Comparison of ENCODE assay signal across 19 cellular contexts in genomic region chr5:125756456-125756855, GRCh38.
DNase-seq lines count a peak whose midpoint lies in the region; ATAC-seq, FAIRE-seq and TF ChIP-seq lines count a peak whose summit lies in the region.
"Had no signal": no experiment of that assay in that cellular context is flagged by ENCODE, and none has a peak within 500 bp of the region (broad histone marks: within the 10 kb centered on the region; RNA-seq: fewer than 3 reads in every experiment).

No MANE protein-coding gene starts in this region.

- H3K9me3 ChIP-seq in trophoblast cell (ENCODE audit: insufficient read depth, low read depth, low read length): peaks cover under 1% of the 10 kb centered on the region

- FAIRE-seq in GM12891 (lab: Jason Lieb, UNC): peak; percentile 65

- WGBS in trophoblast cell (ENCODE audit: extremely low coverage, insufficient coverage, insufficient read length): no CpG with 5 or more reads among the region's 2 CpGs

- no peak overlapping the region for H3K23ac ChIP-seq in trophoblast cell (ENCODE audit: low read length)

- no peak overlapping the region for H4K8ac ChIP-seq in trophoblast cell (ENCODE audit: low read depth, low read length)

- no peaks in the 10 kb centered on the region for H3K36me3 ChIP-seq in trophoblast cell (ENCODE audit: control insufficient read depth in 1 of 2, insufficient read depth in 2 of 2, low read length in 2 of 2)

- no peak overlapping the region for H3K18ac ChIP-seq in trophoblast cell (ENCODE audit: low read length)

- no peak overlapping the region for H4K12ac ChIP-seq in trophoblast cell (ENCODE audit: low read depth, low read length)

- DNase-seq in GM12891 (ENCODE audit: insufficient read length, low spot score) (no peak), amniotic epithelial cell (ENCODE audit: low read depth) (peak; percentile 34), fibroblast of mammary gland (ENCODE audit: low read depth) (peak; percentile 60), trophoblast cell (peak; percentile 18 to 81), GM19240 (ENCODE audit: insufficient read length, low spot score) (no peak), dorsolateral prefrontal cortex (no peak)
- DNase-seq: Calu3; CD4-positive, alpha-beta T cell; GF-D8; NCI-H1417; NCI-H187; NCI-H2227 treated with DMSO at 0.1 percent for 48 hours; NCI-H510A treated with DMSO at 0.1 percent for 48 hours; NCI-H774; OCI-M1; SHP77 had no signal

- no peak overlapping the region for H2BK5ac ChIP-seq in trophoblast cell (ENCODE audit: low read depth, low read length, poor library complexity)

- H2AK5ac ChIP-seq in trophoblast cell (ENCODE audit: low read length): no peak overlapping the region

- H3K79me1 ChIP-seq in trophoblast cell (ENCODE audit: low read length): no peaks in the 10 kb centered on the region

- intact Hi-C loops in dorsolateral prefrontal cortex (cut with DNase I): no loop called here

- H4K91ac ChIP-seq in trophoblast cell (ENCODE audit: low read depth, low read length): no peak overlapping the region

- H2AFZ ChIP-seq in trophoblast cell (ENCODE audit: insufficient read depth, low read length, poor library complexity): no peak overlapping the region

- H3K27ac ChIP-seq in trophoblast cell (ENCODE audit: low read depth, low read length) (no peak overlapping the region), dorsolateral prefrontal cortex (no peak overlapping the region)
- H3K27ac ChIP-seq: SK-N-MC had no signal

- H3K14ac ChIP-seq in trophoblast cell (ENCODE audit: low read length): no peak overlapping the region

- TF ChIP-seq CTCF in fibroblast of mammary gland (conservative IDR thresholded peaks at IDR 0.05; ENCODE audit: control insufficient read depth, insufficient read depth, low read depth, low read length) (no peak), dorsolateral prefrontal cortex (IDR thresholded peaks at IDR 0.05 in 54 of 56, conservative IDR thresholded peaks at IDR 0.05 in 2 of 56; ENCODE audit: low read depth in 1 of 56, partially characterized antibody in 56 of 56) (no peak)

- H3K4me3 ChIP-seq in fibroblast of mammary gland (ENCODE audit: control insufficient read depth, low read depth, low read length) (no peak overlapping the region), trophoblast cell (ENCODE audit: low read depth, low read length) (no peak overlapping the region), dorsolateral prefrontal cortex (no peak overlapping the region)
- H3K4me3 ChIP-seq: SK-N-MC had no signal

- H3K79me2 ChIP-seq in trophoblast cell (ENCODE audit: control insufficient read depth, insufficient read depth, low read length, poor library complexity): no peaks in the 10 kb centered on the region

- no peak overlapping the region for H3K4ac ChIP-seq in trophoblast cell (ENCODE audit: low read depth, low read length)

- no peak for TF ChIP-seq POLR2A in GM12891 (IDR thresholded peaks at IDR 0.05; ENCODE audit: low read depth, low read length)

- no peak overlapping the region for H2BK12ac ChIP-seq in trophoblast cell (ENCODE audit: low read length)

- no peak overlapping the region for H3K9ac ChIP-seq in trophoblast cell (ENCODE audit: low read length)

- H2BK120ac ChIP-seq in trophoblast cell (ENCODE audit: insufficient read depth, low read length, poor library complexity): no peak overlapping the region

- no peaks in the 10 kb centered on the region for H3K27me3 ChIP-seq in trophoblast cell (ENCODE audit: insufficient read depth, low read length)
- H3K27me3 ChIP-seq in dorsolateral prefrontal cortex: no peaks in the 10 kb centered on the region

- H3K4me1 ChIP-seq in trophoblast cell (ENCODE audit: control insufficient read depth in 1 of 2, insufficient read depth in 2 of 2, low read length in 2 of 2): no peaks in the 10 kb centered on the region

- no peak overlapping the region for H3K4me2 ChIP-seq in trophoblast cell (ENCODE audit: low read length)

- ATAC-seq in HG02938 (IDR thresholded peaks at IDR 0.05; ENCODE audit: unreplicated experiment) (no peak), GM21526 (IDR thresholded peaks at IDR 0.05; ENCODE audit: low FRiP score, unreplicated experiment) (no peak)

TF ChIP-seq in GM12891, 5 proteins besides CTCF, POLR2A, EP300 and RAD21:
- TF ChIP-seq TAF1 (IDR thresholded peaks at IDR 0.05; ENCODE audit: low read depth, low read length) (no peak), SPI1 (IDR thresholded peaks at IDR 0.05; ENCODE audit: low read depth, low read length) (no peak), POLR2AphosphoS5 (IDR thresholded peaks at IDR 0.05; ENCODE audit: low read depth, low read length) (no peak), POU2F2 (IDR thresholded peaks at IDR 0.05; ENCODE audit: low read depth, low read length) (no peak), PAX5 (IDR thresholded peaks at IDR 0.05; ENCODE audit: insufficient read depth, low read length, severe bottlenecking) (no peak)

Comparison
In these comparisons a context has a peak if more than half of its experiments do, and no peak if none do; other contexts are left out.
1. DNase-seq: peak in amniotic epithelial cell (single experiment), fibroblast of mammary gland (single experiment) and trophoblast cell (2 of 2); none in GM12891 (single experiment), GM19240 (single experiment) and dorsolateral prefrontal cortex (0 of 10).